In genomic region chr12:112409064-112409905, GRCh38 we compare ENCODE assay signal across 1 cellular context.
TF ChIP-seq lines count a peak whose summit lies in the region.

Gene RPL6 (minus strand): TSS chr12:112409605. CDS start chr12:112408656, 949 bp downstream.

TF ChIP-seq in GM12878, 131 proteins besides CTCF, POLR2A, EP300 and RAD21 (continued from another document and continues in another):
- no peak for TF ChIP-seq PRDM15 (CRISPR knock-in tag; IDR thresholded peaks at IDR 0.05)
- no peak for TF ChIP-seq BMI1 (IDR thresholded peaks at IDR 0.05; ENCODE audit: borderline replicate concordance)
- no peak for TF ChIP-seq KDM1A (IDR thresholded peaks at IDR 0.05; ENCODE audit: borderline replicate concordance)
- peak; percentile 17 to 40; a peak in 2 of 3 replicates for TF ChIP-seq EGR1 (IDR thresholded peaks at IDR 0.05; ENCODE audit: borderline replicate concordance in 1 of 2, low read depth in 2 of 2, low read length in 2 of 2)
- TF ChIP-seq ATF2 (IDR thresholded peaks at IDR 0.05; ENCODE audit: low read length), result 0 out of 2 replicates have a peak, but pooled peaks have one; percentile 45
- TF ChIP-seq IKZF2 (IDR thresholded peaks at IDR 0.05), result peak; percentile 67; a peak in 3 of 4 replicates
- TF ChIP-seq SUPT20H (IDR thresholded peaks at IDR 0.05; ENCODE audit: borderline replicate concordance, control insufficient read depth, low read depth, low read length), result no peak
- no peak for TF ChIP-seq SREBF2 (IDR thresholded peaks at IDR 0.05; ENCODE audit: low read length)
- TF ChIP-seq NFXL1 (IDR thresholded peaks at IDR 0.05; ENCODE audit: borderline replicate concordance), result no peak
- no peak for TF ChIP-seq NRF1 (conservative IDR thresholded peaks at IDR 0.05; ENCODE audit: low read depth, low read length)
- TF ChIP-seq IRF3 (IDR thresholded peaks at IDR 0.05), result no peak
- peak; percentile 96 for TF ChIP-seq ZBTB40 (IDR thresholded peaks at IDR 0.05; ENCODE audit: borderline replicate concordance)
- TF ChIP-seq ZBTB33 (IDR thresholded peaks at IDR 0.05), result 0 out of 2 replicates have a peak, but pooled peaks have one; percentile 16
- peak; percentile 72 for TF ChIP-seq ZNF384 (IDR thresholded peaks at IDR 0.05; ENCODE audit: borderline replicate concordance, low read depth, low read length)
- no peak for TF ChIP-seq EZH2 (IDR thresholded peaks at IDR 0.05; ENCODE audit: borderline replicate concordance, control insufficient read depth, low read depth, low read length)
- no peak for TF ChIP-seq USF1 (IDR thresholded peaks at IDR 0.05; ENCODE audit: borderline replicate concordance, extremely low read length, insufficient read depth, low read depth, low read length)
- peak; percentile 68 for TF ChIP-seq SKIL (IDR thresholded peaks at IDR 0.05; ENCODE audit: low read depth, poor library complexity, severe bottlenecking)
- peak; percentile 87 for TF ChIP-seq SIX5 (IDR thresholded peaks at IDR 0.05; ENCODE audit: low read depth, low read length, severe bottlenecking)
- peak; percentile 98 for TF ChIP-seq RBBP5 (conservative IDR thresholded peaks at IDR 0.05)
- no peak for TF ChIP-seq JUND (IDR thresholded peaks at IDR 0.05; ENCODE audit: low read depth, low read length)
- no peak for TF ChIP-seq TCF7 (IDR thresholded peaks at IDR 0.05; ENCODE audit: borderline replicate concordance)
- no peak for TF ChIP-seq BCLAF1 (IDR thresholded peaks at IDR 0.05)
- TF ChIP-seq CBX5 (IDR thresholded peaks at IDR 0.05; ENCODE audit: low read depth), result peak; percentile 53; the same call in 1 of the 2 replicates
- peak; percentile 78; the same call in 1 of the 2 replicates for TF ChIP-seq ZNF207 (IDR thresholded peaks at IDR 0.05; ENCODE audit: borderline replicate concordance)
- 0 out of 2 replicates have a peak, but pooled peaks have one; percentile 60 for TF ChIP-seq DPF2 (IDR thresholded peaks at IDR 0.05)
- no peak for TF ChIP-seq CUX1 (IDR thresholded peaks at IDR 0.05; ENCODE audit: insufficient replicate concordance, low read depth, low read length)
- TF ChIP-seq FOXK2 (IDR thresholded peaks at IDR 0.05), result no peak
- TF ChIP-seq FOXM1 (IDR thresholded peaks at IDR 0.05; ENCODE audit: low read depth, low read length), result 0 out of 2 replicates have a peak, but pooled peaks have one; percentile 34
- no peak for TF ChIP-seq ESRRA (IDR thresholded peaks at IDR 0.05; ENCODE audit: low read length)
- no peak for TF ChIP-seq NFYA (IDR thresholded peaks at IDR 0.05; ENCODE audit: borderline replicate concordance, low read depth, low read length)
